ENCODE assay signal across 17 cellular contexts in the genomic region with DNA sequence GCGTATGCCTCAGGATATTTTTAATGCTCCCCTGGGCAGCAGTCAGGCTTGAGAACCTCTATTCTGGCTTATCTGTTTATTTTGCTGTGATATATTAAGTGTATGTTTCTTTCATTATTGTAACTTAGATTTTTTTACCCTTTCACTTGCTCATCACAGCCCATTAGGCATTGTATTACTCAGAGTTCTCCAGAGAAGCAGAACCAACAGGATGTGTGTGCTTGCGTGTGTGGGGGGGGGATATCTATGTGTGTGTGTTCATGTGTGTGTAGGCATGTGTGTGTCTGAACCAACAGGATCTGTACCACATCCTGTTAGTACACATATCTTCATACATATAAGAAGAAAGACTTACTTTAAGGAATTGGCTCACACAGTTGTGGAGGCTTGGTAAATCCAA.
DNase-seq lines count a peak whose midpoint lies in the region; ATAC-seq and TF ChIP-seq lines count a peak whose summit lies in the region.
"Had no signal": no experiment of that assay in that cellular context is flagged by ENCODE, and none has a peak within 500 bp of the region (broad histone marks: within the 10 kb centered on the region; RNA-seq: fewer than 3 reads in every experiment).

No MANE protein-coding gene starts in this region.

- no peaks in the 10 kb centered on the region for H3K9me3 ChIP-seq in CD8-positive, alpha-beta T cell (ENCODE audit: low read length)
- no peaks in the 10 kb centered on the region for H3K9me3 ChIP-seq in adipocyte (ENCODE audit: control insufficient read depth, low read length)
- H3K9me3 ChIP-seq: colonic mucosa, vagina had no signal

- no peaks in the 10 kb centered on the region for H3K9me3 Mint-ChIP-seq in CD8-positive, alpha-beta T cell
- no peaks in the 10 kb centered on the region for H3K9me3 Mint-ChIP-seq in HFFc6
- H3K9me3 Mint-ChIP-seq: CD14-positive monocyte; T-helper 2 cell treated with Interferon-gamma antibody and Interleukin-4, amounts not matched to agents 5 μg/mL and 100 μg/mL, for 36 hours had no signal

- H3K4me3 ChIP-seq in CD8-positive, alpha-beta T cell (ENCODE audit: low read depth, low read length) = no peak overlapping the region
- H3K4me3 ChIP-seq in adipocyte (ENCODE audit: low read length) = no peak overlapping the region
- H3K4me3 ChIP-seq: colonic mucosa, lung, vagina had no signal

- H3K27me3 Mint-ChIP-seq in CD8-positive, alpha-beta T cell (ENCODE audit: low read depth) = no peaks in the 10 kb centered on the region
- H3K27me3 Mint-ChIP-seq in HFFc6 (ENCODE audit: insufficient read depth) = no peaks in the 10 kb centered on the region

- no peak overlapping the region for H3K4me3 Mint-ChIP-seq in CD8-positive, alpha-beta T cell
- H3K4me3 Mint-ChIP-seq in HFFc6 = peak overlapping the region; percentile 22; the same call in 1 of the 2 replicates
- H3K4me3 Mint-ChIP-seq: CD14-positive monocyte; nephron progenitor cell; T-helper 2 cell treated with Interferon-gamma antibody and Interleukin-4, amounts not matched to agents 5 μg/mL and 100 μg/mL, for 36 hours had no signal

- peaks cover 20% of the 10 kb centered on the region for H3K4me1 Mint-ChIP-seq in CD8-positive, alpha-beta T cell (ENCODE audit: low read depth)
- H3K4me1 Mint-ChIP-seq in HFFc6 (ENCODE audit: low read depth) = peaks cover 57% of the 10 kb centered on the region
- H3K4me1 Mint-ChIP-seq: CD14-positive monocyte had no signal

- H3K27ac ChIP-seq in CD8-positive, alpha-beta T cell (ENCODE audit: low read depth, low read length) = no peak overlapping the region
- H3K27ac ChIP-seq: colonic mucosa, vagina had no signal

- CTCF ChIA-PET in CD8-positive, alpha-beta T cell (lab: Charles Lee) = interaction anchor here (1.1 to 8.7 kb wide), 4 partner anchors 16 to 242 kb away, joined by 3 to 85 read pairs (median 4); no protein-coding TSS in a partner anchor

- no peak for DNase-seq in CD8-positive, alpha-beta T cell
- no peak for DNase-seq in HFFc6
- no peak for DNase-seq in adipocyte (ENCODE audit: low read depth)
- DNase-seq in left kidney (ENCODE audit: low read depth, low spot score) = peak; percentile 9
- no peak for DNase-seq in DMS153 (lab: John Stamatoyannopoulos, UW)
- no peak for DNase-seq in GM20000 (ENCODE audit: low spot score)
- DNase-seq: colonic mucosa; NCI-H1694 treated with DMSO at 0.1 percent for 48 hours; right cardiac atrium; Right ventricle myocardium superior; stimulated activated naive CD4-positive, alpha-beta T cell treated with Interleukin-2 at 50 U/mL for 16 hours had no signal

- no peak overlapping the region for H3K27ac Mint-ChIP-seq in CD8-positive, alpha-beta T cell
- H3K27ac Mint-ChIP-seq in HFFc6 = peak overlapping the region; percentile 86
- H3K27ac Mint-ChIP-seq: CD14-positive monocyte; nephron progenitor cell; T-helper 2 cell treated with Interferon-gamma antibody and Interleukin-4, amounts not matched to agents 5 μg/mL and 100 μg/mL, for 36 hours had no signal

- no peaks in the 10 kb centered on the region for H3K4me1 ChIP-seq in CD8-positive, alpha-beta T cell (ENCODE audit: insufficient read depth, low read length)
- peaks cover 30% of the 10 kb centered on the region for H3K4me1 ChIP-seq in adipocyte (ENCODE audit: control insufficient read depth, insufficient read depth, low read length)
- H3K4me1 ChIP-seq: colonic mucosa, vagina had no signal

- intact Hi-C loops in CD8-positive, alpha-beta T cell (cut with DNase I, micrococcal nuclease) = no loop called here

- H3K36me3 Mint-ChIP-seq in CD8-positive, alpha-beta T cell = no peaks in the 10 kb centered on the region
- H3K36me3 Mint-ChIP-seq in HFFc6 (ENCODE audit: low read depth) = peaks cover 4% of the 10 kb centered on the region
- H3K36me3 Mint-ChIP-seq: CD14-positive monocyte had no signal

- no peak for TF ChIP-seq CTCF in CD8-positive, alpha-beta T cell (IDR thresholded peaks at IDR 0.05)
- TF ChIP-seq CTCF in HFFc6 (IDR thresholded peaks at IDR 0.05) = no peak
- no peak for TF ChIP-seq CTCF in GM20000 (IDR thresholded peaks at IDR 0.05; ENCODE audit: extremely low read depth, missing control alignments)

- H3K27me3 ChIP-seq in CD8-positive, alpha-beta T cell (ENCODE audit: insufficient read depth, low read length) = no peaks in the 10 kb centered on the region
- H3K27me3 ChIP-seq in adipocyte (replicated peaks; ENCODE audit: control insufficient read depth, insufficient read depth, low read length) = no peaks in the 10 kb centered on the region
- H3K27me3 ChIP-seq: colonic mucosa, vagina had no signal

- H3K9ac ChIP-seq in adipocyte (ENCODE audit: low read length) = peak overlapping the region; percentile 31

- peak; percentile 49 for ATAC-seq in CD8-positive, alpha-beta T cell
- no peak for ATAC-seq in GM19452 (IDR thresholded peaks at IDR 0.05; ENCODE audit: unreplicated experiment)
- ATAC-seq: right cardiac atrium had no signal

- POLR2A ChIA-PET in CD8-positive, alpha-beta T cell (lab: Charles Lee) = no interaction called here

- H3K36me3 ChIP-seq in CD8-positive, alpha-beta T cell (ENCODE audit: insufficient read depth, low read length) = no peaks in the 10 kb centered on the region
- no peaks in the 10 kb centered on the region for H3K36me3 ChIP-seq in adipocyte (ENCODE audit: control insufficient read depth, insufficient read depth, low read length, severe bottlenecking)
- H3K36me3 ChIP-seq: colonic mucosa, vagina had no signal
